18 cellular contexts compared by ENCODE assay signal in the genomic region with DNA sequence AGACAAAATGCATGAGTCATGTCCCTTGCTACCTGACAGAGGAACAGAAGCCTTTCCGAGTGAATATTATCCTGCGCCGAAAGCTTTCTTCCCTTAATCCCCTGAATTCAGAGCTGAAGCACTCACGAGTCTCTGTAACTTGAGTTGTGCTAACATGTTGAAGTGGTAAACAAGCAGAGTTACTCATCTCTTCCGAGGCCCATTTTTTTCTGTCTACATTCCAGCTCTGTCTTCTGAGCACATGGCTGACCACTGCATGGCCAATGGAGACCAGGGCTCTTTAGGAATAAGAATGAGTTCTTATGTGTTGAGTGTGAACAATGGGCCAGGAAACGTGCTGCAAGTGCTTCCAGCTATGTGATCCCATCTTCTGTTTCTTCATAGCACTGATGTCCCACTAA.
DNase-seq lines count a peak whose midpoint lies in the region; ATAC-seq and TF ChIP-seq lines count a peak whose summit lies in the region.
"Had no signal": no experiment of that assay in that cellular context is flagged by ENCODE, and none has a peak within 500 bp of the region (broad histone marks: within the 10 kb centered on the region; RNA-seq: fewer than 3 reads in every experiment).

No MANE protein-coding gene starts in this region.

- intact Hi-C loops in IMR-90 (cut with micrococcal nuclease), result no loop called here

- H2AFZ ChIP-seq in IMR-90 (replicated peaks; ENCODE audit: low read length, poor library complexity) (no peak overlapping the region), mesenchymal stem cell (ENCODE audit: low read depth, low read length) (no peak overlapping the region)

- H2BK15ac ChIP-seq in IMR-90 (ENCODE audit: low read depth, low read length) (no peak overlapping the region), mesenchymal stem cell (ENCODE audit: low read depth, poor library complexity, severe bottlenecking) (no peak overlapping the region)

- POLR2A ChIA-PET in IMR-90 (lab: Charles Lee; ENCODE audit: unreplicated experiment), result no interaction called here

- in situ Hi-C loops in IMR-90 (cut with MboI; ENCODE audit: low sequenced_read_pairs), result no loop called here
- in situ Hi-C loops in brain microvascular endothelial cell (cut with HindIII; ENCODE audit: low pct_ligation_motif_present, low sequenced_read_pairs), result no loop called here

- H3K4ac ChIP-seq in IMR-90 (ENCODE audit: low read depth, low read length) (no peak overlapping the region), mesenchymal stem cell (ENCODE audit: low read depth in 1 of 2, low read length in 2 of 2) (no peak overlapping the region)

- H4K91ac ChIP-seq in IMR-90 (ENCODE audit: insufficient read depth, low read depth, low read length), result no peak overlapping the region
- no peak overlapping the region for H4K91ac ChIP-seq in mesenchymal stem cell (ENCODE audit: low read length)

- H2BK20ac ChIP-seq in IMR-90 (ENCODE audit: low read depth, low read length), result no peak overlapping the region

- no peak for TF ChIP-seq RAD21 in IMR-90 (IDR thresholded peaks at IDR 0.05; ENCODE audit: low read length)

- H3K4me2 ChIP-seq in IMR-90 (ENCODE audit: low read depth, low read length) (no peak overlapping the region), mesenchymal stem cell (ENCODE audit: low read length, poor library complexity, severe bottlenecking) (no peak overlapping the region)

- no TSS peak for BruUV-seq in IMR-90 (replicated peaks; lab: Mats Ljungman, UMichigan)

- H3K18ac ChIP-seq in IMR-90 (ENCODE audit: low read depth, low read length), result no peak overlapping the region
- no peak overlapping the region for H3K18ac ChIP-seq in mesenchymal stem cell (ENCODE audit: low read depth in 1 of 2, low read length in 2 of 2)

- H2AK5ac ChIP-seq in IMR-90 (ENCODE audit: low read depth, low read length) (no peak overlapping the region), mesenchymal stem cell (ENCODE audit: low read length, severe bottlenecking) (no peak overlapping the region)

- CTCF ChIA-PET in IMR-90 (lab: Yijun Ruan, JAX), result no interaction called here

- H3K4me1 ChIP-seq in IMR-90 (ENCODE audit: control insufficient read depth, insufficient read depth, low read length), result no peaks in the 10 kb centered on the region
- no peaks in the 10 kb centered on the region for H3K4me1 ChIP-seq in mesenchymal stem cell (ENCODE audit: control insufficient read depth, insufficient read depth, low read depth, low read length)
- H3K4me1 ChIP-seq: psoas muscle had no signal

- dilution Hi-C loops in IMR-90 (cut with HindIII; ENCODE audit: low sequenced_read_pairs, unreplicated experiment), result no loop called here

- peak; percentile 56; the same call in 1 of the 2 replicates for ATAC-seq in IMR-90 (ENCODE audit: low read depth)
- no peak for ATAC-seq in GM21526 (IDR thresholded peaks at IDR 0.05; ENCODE audit: low FRiP score, unreplicated experiment)
- no peak for ATAC-seq in HG03442 (IDR thresholded peaks at IDR 0.05; ENCODE audit: unreplicated experiment)
- ATAC-seq in HG02763 (IDR thresholded peaks at IDR 0.05; ENCODE audit: unreplicated experiment), result no peak
- ATAC-seq in GM21717 (IDR thresholded peaks at IDR 0.05; ENCODE audit: unreplicated experiment), result no peak
- ATAC-seq: effector memory CD8-positive, alpha-beta T cell; heart right ventricle; left colon; psoas muscle; SK-N-SH treated with all-trans-retinoic acid at 6 μM for 48 hours had no signal

- H3K9me3 ChIP-seq in IMR-90 (ENCODE audit: control insufficient read depth, insufficient read depth, low read length) (peaks cover 6% of the 10 kb centered on the region; the same call in 1 of the 2 replicates), mesenchymal stem cell (ENCODE audit: control insufficient read depth, low read length) (no peaks in the 10 kb centered on the region)
- H3K9me3 ChIP-seq: psoas muscle had no signal

- no peaks in the 10 kb centered on the region for H4K20me1 ChIP-seq in IMR-90 (ENCODE audit: insufficient read depth, low read length)

- H3K9me1 ChIP-seq in IMR-90 (ENCODE audit: insufficient read depth, low read length), result no peaks in the 10 kb centered on the region

- WGBS in IMR-90 (ENCODE audit: extremely low coverage in 2 of 2, insufficient read length in 1 of 2), 2 experiments, result no CpG with 5 or more reads among the region's 6 CpGs
- WGBS in mesenchymal stem cell, result 80% methylated on average over 5 of the region's 6 CpGs

- no peak overlapping the region for H3K9ac ChIP-seq in IMR-90 (ENCODE audit: low read depth, low read length)
- peak overlapping the region; percentile 47 for H3K9ac ChIP-seq in mesenchymal stem cell (ENCODE audit: low read length)

- no peak overlapping the region for H2BK12ac ChIP-seq in mesenchymal stem cell (ENCODE audit: low read length in 2 of 2)

- H3K27ac ChIP-seq in IMR-90 (ENCODE audit: insufficient read depth, low read length) (no peak overlapping the region), brain microvascular endothelial cell (no peak overlapping the region), mesenchymal stem cell (ENCODE audit: low read length, poor library complexity, severe bottlenecking) (no peak overlapping the region)
- H3K27ac ChIP-seq: C4-2B, heart right ventricle, psoas muscle had no signal

- no peak overlapping the region for H3K23ac ChIP-seq in IMR-90 (ENCODE audit: low read depth, low read length)
- no peak overlapping the region for H3K23ac ChIP-seq in mesenchymal stem cell (ENCODE audit: low read length in 2 of 2)

- H4K5ac ChIP-seq in IMR-90 (ENCODE audit: low read depth, low read length), result no peak overlapping the region

- TF ChIP-seq CTCF in IMR-90 (conservative IDR thresholded peaks at IDR 0.05; ENCODE audit: low read depth, low read length) (no peak), brain microvascular endothelial cell (IDR thresholded peaks at IDR 0.05; ENCODE audit: low read depth, low read length, missing control alignments) (no peak)

- H2AK9ac ChIP-seq in IMR-90 (replicated peaks; ENCODE audit: low read depth, low read length, poor library complexity), result no peak overlapping the region

- H3K14ac ChIP-seq in IMR-90 (replicated peaks; ENCODE audit: low read depth, low read length), result no peak overlapping the region
- no peak overlapping the region for H3K14ac ChIP-seq in mesenchymal stem cell (ENCODE audit: low read length in 2 of 2)

- H3K4me3 ChIP-seq in IMR-90 (ENCODE audit: insufficient read depth, low read depth, low read length), result no peak overlapping the region
- no peak overlapping the region for H3K4me3 ChIP-seq in brain microvascular endothelial cell (ENCODE audit: low read depth, low read length)
- H3K4me3 ChIP-seq in mesenchymal stem cell (ENCODE audit: insufficient read depth in 1 of 2, low read depth in 1 of 2, low read length in 2 of 2), result no peak overlapping the region
- H3K4me3 ChIP-seq: heart right ventricle, psoas muscle had no signal

- H4K8ac ChIP-seq in IMR-90 (ENCODE audit: low read depth in 2 of 2, low read length in 2 of 2) (no peak overlapping the region), mesenchymal stem cell (ENCODE audit: low read length) (no peak overlapping the region)

- no peak overlapping the region for H3K56ac ChIP-seq in IMR-90 (ENCODE audit: extremely low read depth, insufficient read depth, low read length)

- H3K36me3 ChIP-seq in IMR-90 (ENCODE audit: control insufficient read depth, insufficient read depth, low read length) (no peaks in the 10 kb centered on the region), brain microvascular endothelial cell (replicated peaks) (no peaks in the 10 kb centered on the region), mesenchymal stem cell (ENCODE audit: control insufficient read depth in 1 of 2, insufficient read depth in 2 of 2, low read depth in 1 of 2, low read length in 2 of 2) (no peaks in the 10 kb centered on the region)
- H3K36me3 ChIP-seq: heart right ventricle had no signal

- no peak overlapping the region for H2BK5ac ChIP-seq in IMR-90 (ENCODE audit: low read depth, low read length, poor library complexity, severe bottlenecking)
- no peak overlapping the region for H2BK5ac ChIP-seq in mesenchymal stem cell (ENCODE audit: low read depth, low read length, poor library complexity, severe bottlenecking)

- H3K79me1 ChIP-seq in IMR-90 (ENCODE audit: low read depth in 1 of 2, low read length in 2 of 2), result no peaks in the 10 kb centered on the region
- no peaks in the 10 kb centered on the region for H3K79me1 ChIP-seq in mesenchymal stem cell (replicated peaks; ENCODE audit: low read length, poor library complexity, severe bottlenecking)

- H2BK120ac ChIP-seq in IMR-90 (ENCODE audit: low read depth, low read length) (no peak overlapping the region), mesenchymal stem cell (ENCODE audit: low read depth, low read length) (no peak overlapping the region)

- DNase-seq in DMS153 treated with DMSO at 0.1 percent for 48 hours (lab: John Stamatoyannopoulos, UW; ENCODE audit: unreplicated experiment) (peak; percentile 15), IMR-90 (no peak), brain microvascular endothelial cell (peak; percentile 13), mesenchymal stem cell (peak; percentile 30)
- DNase-seq: activated CD4-positive, alpha-beta memory T cell treated with anti-CD3 and anti-CD28 coated beads, Interleukin-2, amount 10 ng/mL, durations not matched to agents 7 days and 5 days; effector memory CD8-positive, alpha-beta T cell; heart right ventricle; left colon; MM.1S; psoas muscle; stimulated activated CD4-positive, alpha-beta T cell treated with anti-CD3 and anti-CD28 coated beads, Interleukin-2, amount 100 ng/mL, for 24 hours; stimulated activated CD8-positive, alpha-beta memory T cell treated with anti-CD3 and anti-CD28 coated beads, Interleukin-4, amount 100 ng/mL, for 48 hours had no signal

- no peaks in the 10 kb centered on the region for H3K27me3 ChIP-seq in IMR-90 (ENCODE audit: control insufficient read depth, insufficient read depth, low read length)
- no peaks in the 10 kb centered on the region for H3K27me3 ChIP-seq in brain microvascular endothelial cell (replicated peaks)
- no peaks in the 10 kb centered on the region for H3K27me3 ChIP-seq in mesenchymal stem cell (ENCODE audit: control insufficient read depth in 1 of 2, insufficient read depth in 1 of 2, low read length in 2 of 2)

- no peak for TF ChIP-seq POLR2A in IMR-90 (IDR thresholded peaks at IDR 0.05; ENCODE audit: low read depth, low read length)

TF ChIP-seq in IMR-90, 13 proteins besides CTCF, POLR2A, EP300 and RAD21 (continues in another document):
- TF ChIP-seq FOS (IDR thresholded peaks at IDR 0.05; ENCODE audit: low read depth, low read length) (no peak), CHD1 (IDR thresholded peaks at IDR 0.05; ENCODE audit: low read depth, low read length) (no peak), CEBPB (IDR thresholded peaks at IDR 0.05; ENCODE audit: low read depth, low read length) (no peak), RCOR1 (IDR thresholded peaks at IDR 0.05; ENCODE audit: insufficient replicate concordance, low read length) (no peak), MXI1 (IDR thresholded peaks at IDR 0.05; ENCODE audit: borderline replicate concordance, low read depth, low read length) (no peak), BHLHE40 (IDR thresholded peaks at IDR 0.05; ENCODE audit: low read depth, low read length) (no peak), RFX5 (IDR thresholded peaks at IDR 0.05; ENCODE audit: low read depth, low read length) (no peak)
